In genomic region chr1:9590945-9591668, GRCh38 we compare ENCODE assay signal across 3 cellular contexts.
TF ChIP-seq lines count a peak whose summit lies in the region.

No MANE protein-coding gene starts in this region.

TF ChIP-seq in SK-N-SH, 30 proteins besides CTCF, POLR2A, EP300 and RAD21 (continued from another document):
- TF ChIP-seq SMC3 (IDR thresholded peaks at IDR 0.05; ENCODE audit: low read depth, low read length) (no peak), REST (IDR thresholded peaks at IDR 0.05; ENCODE audit: low read depth, low read length) (no peak), ZBTB33 (IDR thresholded peaks at IDR 0.05; ENCODE audit: borderline replicate concordance, low read depth) (no peak), TAF1 (IDR thresholded peaks at IDR 0.05; ENCODE audit: borderline replicate concordance, low read depth, low read length) (no peak), NRF1 (IDR thresholded peaks at IDR 0.05; ENCODE audit: low read depth, low read length) (no peak), POLR2AphosphoS5 (IDR thresholded peaks at IDR 0.05; ENCODE audit: low read depth, low read length) (no peak), RCOR1 (IDR thresholded peaks at IDR 0.05; ENCODE audit: low read length) (no peak), GABPA (IDR thresholded peaks at IDR 0.05; ENCODE audit: low read depth) (no peak), RFX5 (IDR thresholded peaks at IDR 0.05; ENCODE audit: low read length) (no peak), FOXJ3 (CRISPR knock-in tag; IDR thresholded peaks at IDR 0.05) (no peak), TEAD4 (IDR thresholded peaks at IDR 0.05; ENCODE audit: borderline replicate concordance, insufficient read depth) (no peak), CHD2 (IDR thresholded peaks at IDR 0.05; ENCODE audit: low read length, partially characterized antibody) (no peak), RXRA (IDR thresholded peaks at IDR 0.05; ENCODE audit: borderline replicate concordance, low read depth) (no peak)

TF ChIP-seq in SK-N-SH treated with all-trans-retinoic acid at 6 μM for 48 hours, 23 proteins besides CTCF, POLR2A, EP300 and RAD21 (continued from another document):
- no peak for TF ChIP-seq CSRNP3 (CRISPR knock-in tag; IDR thresholded peaks at IDR 0.05)
- no peak for TF ChIP-seq ESRRG (CRISPR knock-in tag; IDR thresholded peaks at IDR 0.05)
- TF ChIP-seq, protein P1, sequence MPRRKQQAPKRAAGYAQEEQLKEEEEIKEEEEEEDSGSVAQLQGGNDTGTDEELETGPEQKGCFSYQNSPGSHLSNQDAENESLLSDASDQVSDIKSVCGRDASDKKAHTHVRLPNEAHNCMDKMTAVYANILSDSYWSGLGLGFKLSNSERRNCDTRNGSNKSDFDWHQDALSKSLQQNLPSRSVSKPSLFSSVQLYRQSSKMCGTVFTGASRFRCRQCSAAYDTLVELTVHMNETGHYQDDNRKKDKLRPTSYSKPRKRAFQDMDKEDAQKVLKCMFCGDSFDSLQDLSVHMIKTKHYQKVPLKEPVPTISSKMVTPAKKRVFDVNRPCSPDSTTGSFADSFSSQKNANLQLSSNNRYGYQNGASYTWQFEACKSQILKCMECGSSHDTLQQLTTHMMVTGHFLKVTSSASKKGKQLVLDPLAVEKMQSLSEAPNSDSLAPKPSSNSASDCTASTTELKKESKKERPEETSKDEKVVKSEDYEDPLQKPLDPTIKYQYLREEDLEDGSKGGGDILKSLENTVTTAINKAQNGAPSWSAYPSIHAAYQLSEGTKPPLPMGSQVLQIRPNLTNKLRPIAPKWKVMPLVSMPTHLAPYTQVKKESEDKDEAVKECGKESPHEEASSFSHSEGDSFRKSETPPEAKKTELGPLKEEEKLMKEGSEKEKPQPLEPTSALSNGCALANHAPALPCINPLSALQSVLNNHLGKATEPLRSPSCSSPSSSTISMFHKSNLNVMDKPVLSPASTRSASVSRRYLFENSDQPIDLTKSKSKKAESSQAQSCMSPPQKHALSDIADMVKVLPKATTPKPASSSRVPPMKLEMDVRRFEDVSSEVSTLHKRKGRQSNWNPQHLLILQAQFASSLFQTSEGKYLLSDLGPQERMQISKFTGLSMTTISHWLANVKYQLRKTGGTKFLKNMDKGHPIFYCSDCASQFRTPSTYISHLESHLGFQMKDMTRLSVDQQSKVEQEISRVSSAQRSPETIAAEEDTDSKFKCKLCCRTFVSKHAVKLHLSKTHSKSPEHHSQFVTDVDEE (CRISPR knock-in tag; IDR thresholded peaks at IDR 0.05): no peak
- TF ChIP-seq ZNF565 (CRISPR knock-in tag; conservative IDR thresholded peaks at IDR 0.05; ENCODE audit: low read depth): no peak
- TF ChIP-seq OSR1 (CRISPR knock-in tag; IDR thresholded peaks at IDR 0.05): no peak
- no peak for TF ChIP-seq CSDC2 (CRISPR knock-in tag; IDR thresholded peaks at IDR 0.05)
- TF ChIP-seq ZNF70 (CRISPR knock-in tag; IDR thresholded peaks at IDR 0.05): no peak
- no peak for TF ChIP-seq POU6F1 (CRISPR knock-in tag; IDR thresholded peaks at IDR 0.05; ENCODE audit: borderline replicate concordance, low read depth)
- no peak for TF ChIP-seq SNAI2 (CRISPR knock-in tag; IDR thresholded peaks at IDR 0.05)
- no peak for TF ChIP-seq BACH2 (CRISPR knock-in tag; IDR thresholded peaks at IDR 0.05; ENCODE audit: borderline replicate concordance)
- TF ChIP-seq ZFP30 (CRISPR knock-in tag; IDR thresholded peaks at IDR 0.05): no peak
- no peak for TF ChIP-seq TCF4 (CRISPR knock-in tag; IDR thresholded peaks at IDR 0.05; ENCODE audit: borderline replicate concordance)
TF ChIP-seq in SK-N-SH treated with all-trans-retinoic acid at 6 μM for 48 hours: peak in this region for 0.

TF ChIP-seq in HEK293, 187 proteins besides CTCF, POLR2A, EP300 and RAD21 (continued from another document):
- TF ChIP-seq ATF2 (tag by site-specific recombination; IDR thresholded peaks at IDR 0.05; ENCODE audit: low read depth) (no peak), GLIS2 (tag by site-specific recombination; IDR thresholded peaks at IDR 0.05) (no peak), ZNF239 (tag by site-specific recombination; IDR thresholded peaks at IDR 0.05) (no peak), EGR2 (tag by site-specific recombination; IDR thresholded peaks at IDR 0.05; ENCODE audit: low read depth) (peak; percentile 91), ZNF600 (tag by site-specific recombination; IDR thresholded peaks at IDR 0.05) (no peak), SETDB1 (IDR thresholded peaks at IDR 0.05; ENCODE audit: insufficient read length, low read length) (no peak), ZFHX2 (tag by site-specific recombination; conservative IDR thresholded peaks at IDR 0.05) (peak; percentile 77), ZNF629 (tag by site-specific recombination; IDR thresholded peaks at IDR 0.05) (no peak), ZBTB7A (tag by site-specific recombination; IDR thresholded peaks at IDR 0.05; ENCODE audit: low read depth) (no peak), RBAK (tag by site-specific recombination; IDR thresholded peaks at IDR 0.05) (no peak), ZEB2 (tag by site-specific recombination; IDR thresholded peaks at IDR 0.05) (no peak), ZNF473 (tag by site-specific recombination; IDR thresholded peaks at IDR 0.05) (no peak), ZNF280D (tag by site-specific recombination; IDR thresholded peaks at IDR 0.05) (no peak), MZF1 (tag by site-specific recombination; IDR thresholded peaks at IDR 0.05; ENCODE audit: borderline replicate concordance) (no peak), YY1 (tag by site-specific recombination; IDR thresholded peaks at IDR 0.05) (no peak), OVOL3 (tag by site-specific recombination; IDR thresholded peaks at IDR 0.05) (no peak), ZNF585B (tag by site-specific recombination; IDR thresholded peaks at IDR 0.05) (no peak), ZNF623 (tag by site-specific recombination; IDR thresholded peaks at IDR 0.05) (no peak), ZNF121 (tag by site-specific recombination; IDR thresholded peaks at IDR 0.05) (no peak), MYNN (tag by site-specific recombination; IDR thresholded peaks at IDR 0.05; ENCODE audit: borderline replicate concordance) (no peak), ZBTB48 (tag by site-specific recombination; IDR thresholded peaks at IDR 0.05) (no peak), ZNF23 (tag by site-specific recombination; IDR thresholded peaks at IDR 0.05; ENCODE audit: borderline replicate concordance) (no peak), ZNF624 (tag by site-specific recombination; IDR thresholded peaks at IDR 0.05) (no peak), ZNF404 (tag by site-specific recombination; IDR thresholded peaks at IDR 0.05) (no peak), ZNF544 (tag by site-specific recombination; IDR thresholded peaks at IDR 0.05) (no peak), ZNF211 (tag by site-specific recombination; IDR thresholded peaks at IDR 0.05; ENCODE audit: low read depth) (no peak), ZNF16 (tag by site-specific recombination; IDR thresholded peaks at IDR 0.05; ENCODE audit: low read depth) (no peak)
- TF ChIP-seq, protein P2, sequence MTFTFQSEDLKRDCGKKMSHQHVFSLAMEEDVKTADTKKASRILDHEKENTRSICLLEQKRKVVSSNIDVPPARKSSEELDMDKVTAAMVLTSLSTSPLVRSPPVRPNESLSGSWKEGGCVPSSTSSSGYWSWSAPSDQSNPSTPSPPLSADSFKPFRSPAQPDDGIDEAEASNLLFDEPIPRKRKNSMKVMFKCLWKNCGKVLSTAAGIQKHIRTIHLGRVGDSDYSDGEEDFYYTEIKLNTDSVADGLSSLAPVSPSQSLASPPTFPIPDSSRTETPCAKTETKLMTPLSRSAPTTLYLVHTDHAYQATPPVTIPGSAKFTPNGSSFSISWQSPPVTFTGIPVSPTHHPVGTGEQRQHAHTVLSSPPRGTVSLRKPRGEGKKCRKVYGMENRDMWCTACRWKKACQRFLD (tag by site-specific recombination; IDR thresholded peaks at IDR 0.05): no peak
- TF ChIP-seq, protein P3, sequence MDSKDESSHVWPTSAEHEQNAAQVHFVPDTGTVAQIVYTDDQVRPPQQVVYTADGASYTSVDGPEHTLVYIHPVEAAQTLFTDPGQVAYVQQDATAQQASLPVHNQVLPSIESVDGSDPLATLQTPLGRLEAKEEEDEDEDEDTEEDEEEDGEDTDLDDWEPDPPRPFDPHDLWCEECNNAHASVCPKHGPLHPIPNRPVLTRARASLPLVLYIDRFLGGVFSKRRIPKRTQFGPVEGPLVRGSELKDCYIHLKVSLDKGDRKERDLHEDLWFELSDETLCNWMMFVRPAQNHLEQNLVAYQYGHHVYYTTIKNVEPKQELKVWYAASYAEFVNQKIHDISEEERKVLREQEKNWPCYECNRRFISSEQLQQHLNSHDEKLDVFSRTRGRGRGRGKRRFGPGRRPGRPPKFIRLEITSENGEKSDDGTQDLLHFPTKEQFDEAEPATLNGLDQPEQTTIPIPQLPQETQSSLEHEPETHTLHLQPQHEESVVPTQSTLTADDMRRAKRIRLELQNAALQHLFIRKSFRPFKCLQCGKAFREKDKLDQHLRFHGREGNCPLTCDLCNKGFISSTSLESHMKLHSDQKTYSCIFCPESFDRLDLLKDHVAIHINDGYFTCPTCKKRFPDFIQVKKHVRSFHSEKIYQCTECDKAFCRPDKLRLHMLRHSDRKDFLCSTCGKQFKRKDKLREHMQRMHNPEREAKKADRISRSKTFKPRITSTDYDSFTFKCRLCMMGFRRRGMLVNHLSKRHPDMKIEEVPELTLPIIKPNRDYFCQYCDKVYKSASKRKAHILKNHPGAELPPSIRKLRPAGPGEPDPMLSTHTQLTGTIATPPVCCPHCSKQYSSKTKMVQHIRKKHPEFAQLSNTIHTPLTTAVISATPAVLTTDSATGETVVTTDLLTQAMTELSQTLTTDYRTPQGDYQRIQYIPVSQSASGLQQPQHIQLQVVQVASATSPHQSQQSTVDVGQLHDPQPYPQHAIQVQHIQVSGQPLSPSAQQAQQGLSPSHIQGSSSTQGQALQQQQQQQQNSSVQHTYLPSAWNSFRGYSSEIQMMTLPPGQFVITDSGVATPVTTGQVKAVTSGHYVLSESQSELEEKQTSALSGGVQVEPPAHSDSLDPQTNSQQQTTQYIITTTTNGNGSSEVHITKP (tag by site-specific recombination; IDR thresholded peaks at IDR 0.05): peak; percentile 72
- TF ChIP-seq, protein P4, sequence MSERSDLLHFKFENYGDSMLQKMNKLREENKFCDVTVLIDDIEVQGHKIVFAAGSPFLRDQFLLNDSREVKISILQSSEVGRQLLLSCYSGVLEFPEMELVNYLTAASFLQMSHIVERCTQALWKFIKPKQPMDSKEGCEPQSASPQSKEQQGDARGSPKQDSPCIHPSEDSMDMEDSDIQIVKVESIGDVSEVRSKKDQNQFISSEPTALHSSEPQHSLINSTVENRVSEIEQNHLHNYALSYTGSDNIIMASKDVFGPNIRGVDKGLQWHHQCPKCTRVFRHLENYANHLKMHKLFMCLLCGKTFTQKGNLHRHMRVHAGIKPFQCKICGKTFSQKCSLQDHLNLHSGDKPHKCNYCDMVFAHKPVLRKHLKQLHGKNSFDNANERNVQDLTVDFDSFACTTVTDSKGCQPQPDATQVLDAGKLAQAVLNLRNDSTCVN (tag by site-specific recombination; optimal IDR thresholded peaks at IDR 0.05): no peak
- TF ChIP-seq, protein P5, sequence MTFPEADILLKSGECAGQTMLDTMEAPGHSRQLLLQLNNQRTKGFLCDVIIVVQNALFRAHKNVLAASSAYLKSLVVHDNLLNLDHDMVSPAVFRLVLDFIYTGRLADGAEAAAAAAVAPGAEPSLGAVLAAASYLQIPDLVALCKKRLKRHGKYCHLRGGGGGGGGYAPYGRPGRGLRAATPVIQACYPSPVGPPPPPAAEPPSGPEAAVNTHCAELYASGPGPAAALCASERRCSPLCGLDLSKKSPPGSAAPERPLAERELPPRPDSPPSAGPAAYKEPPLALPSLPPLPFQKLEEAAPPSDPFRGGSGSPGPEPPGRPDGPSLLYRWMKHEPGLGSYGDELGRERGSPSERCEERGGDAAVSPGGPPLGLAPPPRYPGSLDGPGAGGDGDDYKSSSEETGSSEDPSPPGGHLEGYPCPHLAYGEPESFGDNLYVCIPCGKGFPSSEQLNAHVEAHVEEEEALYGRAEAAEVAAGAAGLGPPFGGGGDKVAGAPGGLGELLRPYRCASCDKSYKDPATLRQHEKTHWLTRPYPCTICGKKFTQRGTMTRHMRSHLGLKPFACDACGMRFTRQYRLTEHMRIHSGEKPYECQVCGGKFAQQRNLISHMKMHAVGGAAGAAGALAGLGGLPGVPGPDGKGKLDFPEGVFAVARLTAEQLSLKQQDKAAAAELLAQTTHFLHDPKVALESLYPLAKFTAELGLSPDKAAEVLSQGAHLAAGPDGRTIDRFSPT (tag by site-specific recombination; IDR thresholded peaks at IDR 0.05): no peak
TF ChIP-seq in HEK293: peak in this region for 4.
